ENCODE assay signal across 7 cellular contexts in the genomic region with DNA sequence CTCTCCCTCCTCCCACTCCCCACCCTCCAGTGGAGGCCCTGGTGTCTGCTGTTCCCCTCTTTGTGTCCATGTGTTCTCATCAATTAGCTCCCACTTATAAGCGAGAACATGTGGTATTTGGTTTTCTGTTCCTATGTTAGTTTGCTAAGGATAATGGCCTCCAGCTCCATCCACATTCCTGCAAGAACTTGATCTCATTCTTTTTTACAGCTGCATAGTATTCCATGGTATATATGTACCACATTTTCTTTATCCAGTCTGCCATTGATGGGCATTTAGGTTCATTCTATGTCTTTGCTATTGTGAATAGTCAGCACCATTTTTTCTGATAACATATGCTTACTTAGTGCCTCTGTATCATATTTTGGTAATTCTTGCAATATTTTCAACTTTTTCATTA. TPM values are rescaled to one million over a fixed set of nuclear protein-coding genes. Genes with fewer than 3 reads are reported as not detected.
A peak's percentile ranks its signal among the peaks of the same experiment; 100 is the strongest.
DNase-seq lines count a peak whose midpoint lies in the region; ATAC-seq and TF ChIP-seq lines count a peak whose summit lies in the region.
"Not testable (repeated sequence)": the region's sequence is repeated elsewhere in the genome, so short reads cannot be mapped to it uniquely, and the experiment has no call there.
"Had no signal": no experiment of that assay in that cellular context is flagged by ENCODE, and none has a peak within 500 bp of the region (broad histone marks: within the 10 kb centered on the region; RNA-seq: fewer than 3 reads in every experiment).

No MANE protein-coding gene starts in this region.

- intact Hi-C loops in natural killer cell (cut with micrococcal nuclease), result not testable (repeated sequence)

- H3K36me3 ChIP-seq in HEK293 (ENCODE audit: control insufficient read depth in 2 of 2, insufficient read depth in 1 of 2, low read length in 2 of 2); OCI-LY3 (replicated peaks; ENCODE audit: low read depth, low read length); cardiac muscle cell: not testable (repeated sequence)

- not testable (repeated sequence) for DNase-seq in cardiac muscle cell (ENCODE audit: low read depth in 1 of 2, low spot score in 1 of 2); natural killer cell

- CTCF ChIA-PET in HEK293 (lab: Yijun Ruan, JAX), result interaction anchor here (0.6 kb wide), 1 partner anchor 49 kb away, joined by 3 read pairs; no protein-coding TSS in a partner anchor

- H3K9me3 Mint-ChIP-seq in activated T-helper 17 cell treated with anti-CD3 and anti-CD28 coated beads, Interleukin-2, amount 50 U/mL, for 72 hours; natural killer cell; stimulated activated memory B cell treated with anti-CD40 and anti-IgM and Interleukin-4, amounts not matched to agents 10 μg/mL and 1 μg/mL and 100 μg/mL, for 72 hours: not testable (repeated sequence)

- peak overlapping the region; percentile 56 for H3K27ac Mint-ChIP-seq in activated T-helper 17 cell treated with anti-CD3 and anti-CD28 coated beads, Interleukin-2, amount 50 U/mL, for 72 hours
- H3K27ac Mint-ChIP-seq in natural killer cell, result peak overlapping the region; percentile 81 to 93
- H3K27ac Mint-ChIP-seq in stimulated activated memory B cell treated with anti-CD40 and anti-IgM and Interleukin-4, amounts not matched to agents 10 μg/mL and 1 μg/mL and 100 μg/mL, for 72 hours, result peak overlapping the region; percentile 76

- not testable (repeated sequence) for H3K4me1 ChIP-seq in HEK293 (ENCODE audit: control insufficient read depth, insufficient read depth, low read length)
- H3K4me1 ChIP-seq in OCI-LY3 (ENCODE audit: low read length) (peaks cover 39% of the 10 kb centered on the region), cardiac muscle cell (ENCODE audit: low read depth) (peaks cover 11% of the 10 kb centered on the region)

- H3K27me3 ChIP-seq in OCI-LY3 (ENCODE audit: low read depth, low read length); cardiac muscle cell: not testable (repeated sequence)

- peaks cover 11% of the 10 kb centered on the region for H3K79me2 ChIP-seq in OCI-LY3 (ENCODE audit: low read length)

- peaks cover 27% of the 10 kb centered on the region for H3K4me1 Mint-ChIP-seq in activated T-helper 17 cell treated with anti-CD3 and anti-CD28 coated beads, Interleukin-2, amount 50 U/mL, for 72 hours
- H3K4me1 Mint-ChIP-seq in natural killer cell, result peaks cover 38 to 40% of the 10 kb centered on the region in 2 donors
- H3K4me1 Mint-ChIP-seq in stimulated activated memory B cell treated with anti-CD40 and anti-IgM and Interleukin-4, amounts not matched to agents 10 μg/mL and 1 μg/mL and 100 μg/mL, for 72 hours, result peaks cover 62% of the 10 kb centered on the region

- H4K20me1 ChIP-seq in OCI-LY3 (ENCODE audit: insufficient read depth, low read length), result not testable (repeated sequence)

- not testable (repeated sequence) for H3K36me3 Mint-ChIP-seq in activated T-helper 17 cell treated with anti-CD3 and anti-CD28 coated beads, Interleukin-2, amount 50 U/mL, for 72 hours (ENCODE audit: low read depth); natural killer cell; stimulated activated memory B cell treated with anti-CD40 and anti-IgM and Interleukin-4, amounts not matched to agents 10 μg/mL and 1 μg/mL and 100 μg/mL, for 72 hours

- H3K27me3 Mint-ChIP-seq in activated T-helper 17 cell treated with anti-CD3 and anti-CD28 coated beads, Interleukin-2, amount 50 U/mL, for 72 hours; natural killer cell (ENCODE audit: low read depth in 2 of 2); stimulated activated memory B cell treated with anti-CD40 and anti-IgM and Interleukin-4, amounts not matched to agents 10 μg/mL and 1 μg/mL and 100 μg/mL, for 72 hours: not testable (repeated sequence)

- not testable (repeated sequence) for H3K27ac ChIP-seq in HEK293 (ENCODE audit: extremely low read depth, low read depth, low read length)
- H3K27ac ChIP-seq in OCI-LY3 (ENCODE audit: low read length) (peak overlapping the region; percentile 92), cardiac muscle cell (peak overlapping the region; percentile 63)

- H3K4me3 ChIP-seq in HEK293 (ENCODE audit: low read depth, low read length); OCI-LY3 (ENCODE audit: low read length); cardiac muscle cell: not testable (repeated sequence)

- not testable (repeated sequence) for H3K9me3 ChIP-seq in HEK293 (ENCODE audit: control insufficient read depth, insufficient read depth, low read depth, low read length); OCI-LY3 (ENCODE audit: insufficient read depth, low read length); cardiac muscle cell (ENCODE audit: low read depth)

- peak overlapping the region; percentile 86 for H3K4me2 ChIP-seq in OCI-LY3 (ENCODE audit: low read length)

- H3K4me3 Mint-ChIP-seq in activated T-helper 17 cell treated with anti-CD3 and anti-CD28 coated beads, Interleukin-2, amount 50 U/mL, for 72 hours, result peak overlapping the region; percentile 63
- not testable (repeated sequence) for H3K4me3 Mint-ChIP-seq in natural killer cell; stimulated activated memory B cell treated with anti-CD40 and anti-IgM and Interleukin-4, amounts not matched to agents 10 μg/mL and 1 μg/mL and 100 μg/mL, for 72 hours

- POLR2A ChIA-PET in HEK293 (lab: Yijun Ruan, JAX), result not testable (repeated sequence)

- TF ChIP-seq CTCF in HEK293 (tag by site-specific recombination; IDR thresholded peaks at IDR 0.05); OCI-LY3 (IDR thresholded peaks at IDR 0.05; ENCODE audit: low read depth, low read length); cardiac muscle cell (IDR thresholded peaks at IDR 0.05; ENCODE audit: low read depth, low read length); natural killer cell (IDR thresholded peaks at IDR 0.05): not testable (repeated sequence)

- not testable (repeated sequence) for H3K9ac ChIP-seq in OCI-LY3 (ENCODE audit: low read length)

- ATAC-seq in activated T-helper 17 cell treated with anti-CD3 and anti-CD28 coated beads, Interleukin-2, amount 50 U/mL, for 72 hours (replicated peaks); natural killer cell; stimulated activated memory B cell treated with anti-CD40 and anti-IgM and Interleukin-4, amounts not matched to agents 10 μg/mL and 1 μg/mL and 100 μg/mL, for 72 hours: not testable (repeated sequence)

- H2AFZ ChIP-seq in OCI-LY3 (ENCODE audit: low read depth, low read length), result not testable (repeated sequence)

TF ChIP-seq in HEK293, 187 proteins besides CTCF, POLR2A, EP300 and RAD21:
- peak; percentile 85 for TF ChIP-seq ZNF146 (tag by site-specific recombination; IDR thresholded peaks at IDR 0.05)
- TF ChIP-seq, protein P1, sequence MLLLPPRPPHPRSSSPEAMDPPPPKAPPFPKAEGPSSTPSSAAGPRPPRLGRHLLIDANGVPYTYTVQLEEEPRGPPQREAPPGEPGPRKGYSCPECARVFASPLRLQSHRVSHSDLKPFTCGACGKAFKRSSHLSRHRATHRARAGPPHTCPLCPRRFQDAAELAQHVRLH (tag by site-specific recombination; IDR thresholded peaks at IDR 0.05), result peak; percentile 76

RNA-seq across cellular contexts. Expression of gene UST, which starts 33.6 kb away (rescaled TPM):
- 1 to 10 TPM; 1.6 to 7.5 TPM for total RNA-seq in activated T-helper 17 cell treated with anti-CD3 and anti-CD28 coated beads, Interleukin-2, amount 50 U/mL, for 72 hours
- total RNA-seq in cardiac muscle cell (2.9 and 4.0 TPM in 2 replicates), natural killer cell (10 to 100 TPM in 2 of 3 donors, 1 to 10 TPM in 1; 6.3 to 11.9 (median 10.6) TPM)
- 2.9 and 6.5 TPM in 2 replicates for polyA plus RNA-seq in cardiac muscle cell
- total RNA-seq: G401 had no signal
